Comparison of ENCODE assay signal across 26 cellular contexts in the genomic region with DNA sequence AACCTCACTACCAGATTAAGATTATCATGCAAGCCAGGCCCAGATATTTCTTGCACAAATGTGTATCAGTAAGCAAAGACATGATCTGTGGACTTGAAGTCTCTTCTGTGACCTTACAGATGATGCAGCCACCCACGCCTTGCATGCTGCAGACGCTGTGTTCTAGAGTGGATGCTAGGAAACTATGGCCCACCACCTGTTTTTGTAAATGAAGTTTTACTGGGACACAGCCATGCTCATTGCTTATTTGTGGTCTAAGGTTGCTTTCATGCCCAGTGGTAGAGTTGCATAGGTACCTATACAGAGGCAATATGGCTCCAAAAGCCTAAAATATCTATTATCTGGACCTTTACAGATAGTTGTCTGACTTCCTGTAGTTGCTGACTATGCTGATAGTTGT.
"Had no signal": no experiment of that assay in that cellular context is flagged by ENCODE, and none has a peak within 500 bp of the region (broad histone marks: within the 10 kb centered on the region; RNA-seq: fewer than 3 reads in every experiment).

No MANE protein-coding gene starts in this region.

- H3K4me3 Mint-ChIP-seq: activated naive CD4-positive, alpha-beta T cell treated with anti-CD3 and anti-CD28 coated beads, Interleukin-2, amount 10 ng/mL, durations not matched to agents 7 days and 5 days; activated T-helper 1 cell treated with anti-CD3 and anti-CD28 coated beads, Interleukin-12 subunit alpha, Interleukin-12 subunit beta, Interleukin-2, Interleukin-4 antibody, amounts not matched to agents 30 ng/mL and 10 ng/mL and 1 ng/mL, durations not matched to agents 14 hours and 24 hours and 36 hours; endodermal cell; stimulated activated memory B cell treated with anti-CD40 and anti-IgM and Interleukin-4, amounts not matched to agents 10 μg/mL and 1 μg/mL and 100 μg/mL, for 72 hours had no signal

- DNase-seq: activated CD4-positive, alpha-beta T cell treated with anti-CD3 and anti-CD28 coated beads, Interleukin-2, amount 50 U/mL, for 1 hour; activated gamma-delta T cell; activated naive CD4-positive, alpha-beta T cell treated with anti-CD3 and anti-CD28 coated beads, Interleukin-2, amount 10 ng/mL, durations not matched to agents 7 days and 5 days; activated T-cell treated with anti-CD3 and anti-CD28 coated beads, Interleukin-2, amount 50 U/mL, for 1 hour; central memory CD4-positive, alpha-beta T cell; endodermal cell; foreskin keratinocyte; heart left ventricle; hypothalamus; kidney glomerular epithelial cell; left lung; lower lobe of right lung; nucleus accumbens; psoas muscle; stimulated activated CD4-positive, alpha-beta T cell treated with anti-CD3 and anti-CD28 coated beads, Interleukin-1b, Interleukin-23, amount 100 ng/mL, for 48 hours; stimulated activated CD4-positive, alpha-beta T cell treated with anti-CD3 and anti-CD28 coated beads, Interleukin-4, amount 100 ng/mL, for 4 hours; stimulated activated CD8-positive, alpha-beta memory T cell treated with anti-CD3 and anti-CD28 coated beads, Interleukin-4, amount 100 ng/mL, for 48 hours; tibial artery had no signal

- H3K27me3 ChIP-seq: breast epithelium, foreskin keratinocyte, heart left ventricle, left lung, suprapubic skin, tibial artery had no signal

- H3K36me3 ChIP-seq: breast epithelium, suprapubic skin had no signal

- H3K9me3 ChIP-seq: left lung, lower lobe of right lung, suprapubic skin had no signal

- H3K27ac ChIP-seq: breast epithelium, foreskin keratinocyte, heart left ventricle, left lung, lower lobe of right lung, parathyroid adenoma, psoas muscle, suprapubic skin, tibial artery, VCaP had no signal

- H3K27ac Mint-ChIP-seq: activated T-helper 1 cell treated with anti-CD3 and anti-CD28 coated beads, Interleukin-12 subunit alpha, Interleukin-12 subunit beta, Interleukin-2, Interleukin-4 antibody, amounts not matched to agents 30 ng/mL and 10 ng/mL and 1 ng/mL, durations not matched to agents 14 hours and 24 hours and 36 hours; endodermal cell; stimulated activated memory B cell treated with anti-CD40 and anti-IgM and Interleukin-4, amounts not matched to agents 10 μg/mL and 1 μg/mL and 100 μg/mL, for 72 hours had no signal

- ATAC-seq: esophagus mucosa; foreskin keratinocyte; heart left ventricle; left lung; lower lobe of right lung; psoas muscle; stimulated activated memory B cell treated with anti-CD40 and anti-IgM and Interleukin-4, amounts not matched to agents 10 μg/mL and 1 μg/mL and 100 μg/mL, for 72 hours had no signal

- H3K4me3 ChIP-seq: breast epithelium, heart left ventricle, left lung, lower lobe of right lung, psoas muscle, smooth muscle cell, suprapubic skin, tibial artery had no signal

- H3K27me3 Mint-ChIP-seq: activated naive CD4-positive, alpha-beta T cell treated with anti-CD3 and anti-CD28 coated beads, Interleukin-2, amount 10 ng/mL, durations not matched to agents 7 days and 5 days had no signal

- H3K4me1 ChIP-seq: breast epithelium, lower lobe of right lung, parathyroid adenoma, psoas muscle, suprapubic skin, tibial artery had no signal
